In genomic region chr1:161725258-161725887, GRCh38 we compare ENCODE assay signal across 8 cellular contexts. TPM values are rescaled to one million over a fixed set of nuclear protein-coding genes. Genes with fewer than 3 reads are reported as not detected.
DNase-seq lines count a peak whose midpoint lies in the region; ATAC-seq and TF ChIP-seq lines count a peak whose summit lies in the region.
"Not testable (repeated sequence)": the region's sequence is repeated elsewhere in the genome, so short reads cannot be mapped to it uniquely, and the experiment has no call there.

No MANE protein-coding gene starts in this region.

- not testable (repeated sequence) for H4K20me1 ChIP-seq in DOHH2 (ENCODE audit: control insufficient read depth, insufficient read depth, low read depth, low read length)

- in situ Hi-C loops in brain microvascular endothelial cell (cut with HindIII; ENCODE audit: low pct_ligation_motif_present, low sequenced_read_pairs): not testable (repeated sequence)

- not testable (repeated sequence) for H3K36me3 ChIP-seq in DOHH2 (ENCODE audit: control insufficient read depth, low read length); brain microvascular endothelial cell (replicated peaks); lower lobe of right lung

- H3K27ac ChIP-seq in DOHH2 (ENCODE audit: low read depth, low read length): peak overlapping the region; percentile 75
- H3K27ac ChIP-seq in brain microvascular endothelial cell: not testable (repeated sequence)
- H3K27ac ChIP-seq in lower lobe of right lung: peak overlapping the region; percentile 90

- intact Hi-C loops in lower lobe of right lung (cut with DNase I): not testable (repeated sequence)

- H3K27me3 Mint-ChIP-seq in IgD-negative memory B cell: not testable (repeated sequence)
- H3K27me3 Mint-ChIP-seq in WTC11 (ENCODE audit: low read depth) (peaks cover 68% of the 10 kb centered on the region), progenitor cell of endocrine pancreas (peaks cover 47% of the 10 kb centered on the region), type B pancreatic cell (peaks cover 62% of the 10 kb centered on the region)

- H3K4me1 ChIP-seq in DOHH2 (ENCODE audit: control insufficient read depth, low read length) (peaks cover 67% of the 10 kb centered on the region), lower lobe of right lung (peaks cover 17% of the 10 kb centered on the region)

- H3K4me2 ChIP-seq in DOHH2 (ENCODE audit: low read length): peak overlapping the region; percentile 94

- peaks cover 26 to 44% (median 26%) of the 10 kb centered on the region in 3 donors for H3K4me1 Mint-ChIP-seq in IgD-negative memory B cell
- H3K4me1 Mint-ChIP-seq in WTC11: peaks cover 20% of the 10 kb centered on the region
- H3K4me1 Mint-ChIP-seq in progenitor cell of endocrine pancreas (ENCODE audit: low read depth): not testable (repeated sequence)
- H3K4me1 Mint-ChIP-seq in type B pancreatic cell (ENCODE audit: unreplicated experiment): peaks cover 13% of the 10 kb centered on the region

- H3F3A ChIP-seq in DOHH2 (ENCODE audit: control insufficient read depth, insufficient read depth): peaks cover 22% of the 10 kb centered on the region

- H3K36me3 Mint-ChIP-seq in IgD-negative memory B cell; WTC11; progenitor cell of endocrine pancreas (ENCODE audit: insufficient read depth); type B pancreatic cell: not testable (repeated sequence)

- peak overlapping the region; percentile 94 to 98 (median 96) for H3K4me3 Mint-ChIP-seq in IgD-negative memory B cell
- peak overlapping the region; percentile 90 for H3K4me3 Mint-ChIP-seq in WTC11
- H3K4me3 Mint-ChIP-seq in progenitor cell of endocrine pancreas (ENCODE audit: low read depth): peak overlapping the region; percentile 78
- H3K4me3 Mint-ChIP-seq in type B pancreatic cell: peak overlapping the region; percentile 97

- not testable (repeated sequence) for TF ChIP-seq CTCF in DOHH2 (IDR thresholded peaks at IDR 0.05; ENCODE audit: low read depth, low read length, poor library complexity, severe bottlenecking); WTC11 (IDR thresholded peaks at IDR 0.05); brain microvascular endothelial cell (IDR thresholded peaks at IDR 0.05; ENCODE audit: low read depth, low read length, missing control alignments); fibroblast of the aortic adventitia (IDR thresholded peaks at IDR 0.05; ENCODE audit: insufficient read depth, low read length); lower lobe of right lung (IDR thresholded peaks at IDR 0.05); progenitor cell of endocrine pancreas (IDR thresholded peaks at IDR 0.05; ENCODE audit: unreplicated experiment); type B pancreatic cell (conservative IDR thresholded peaks at IDR 0.05)

- H3K9me2 ChIP-seq in DOHH2 (replicated peaks; ENCODE audit: control insufficient read depth, low read length): not testable (repeated sequence)

- H3K9me3 ChIP-seq in DOHH2 (ENCODE audit: control insufficient read depth, insufficient read depth, low read length); lower lobe of right lung: not testable (repeated sequence)

- peak overlapping the region; percentile 88 for H3K4me3 ChIP-seq in DOHH2 (ENCODE audit: low read length)
- peak overlapping the region; percentile 70 for H3K4me3 ChIP-seq in brain microvascular endothelial cell (ENCODE audit: low read depth, low read length)
- peak overlapping the region; percentile 79 for H3K4me3 ChIP-seq in fibroblast of the aortic adventitia (ENCODE audit: low read depth, low read length)
- H3K4me3 ChIP-seq in lower lobe of right lung: peak overlapping the region; percentile 75

- H3K27ac Mint-ChIP-seq in IgD-negative memory B cell (peak overlapping the region; percentile 76 to 97 (median 90)), progenitor cell of endocrine pancreas (peak overlapping the region; percentile 51), type B pancreatic cell (peak overlapping the region; percentile 85)
- H3K27ac Mint-ChIP-seq in WTC11: not testable (repeated sequence)

- POLR2A ChIA-PET in WTC11 (lab: Charles Lee): interaction anchor here (2.6 kb wide), 1 partner anchor 24 kb away, joined by 10 read pairs; the partner anchor contains the start of gene DUSP12

- CTCF ChIA-PET in WTC11 (lab: Charles Lee): interaction anchor here (1.3 to 2.4 kb wide), 7 partner anchors 13 to 311 kb away, joined by 3 to 23 read pairs (median 7); no protein-coding TSS in a partner anchor

- H3K9me3 Mint-ChIP-seq in IgD-negative memory B cell; WTC11; progenitor cell of endocrine pancreas (ENCODE audit: low read depth); type B pancreatic cell: not testable (repeated sequence)

- not testable (repeated sequence) for ATAC-seq in WTC11, lower lobe of right lung

- H3K27me3 ChIP-seq in DOHH2 (ENCODE audit: control insufficient read depth, low read length); brain microvascular endothelial cell (replicated peaks); lower lobe of right lung (ENCODE audit: low read depth): not testable (repeated sequence)

- H3K79me2 ChIP-seq in DOHH2 (ENCODE audit: control insufficient read depth, low read length): peaks cover 14% of the 10 kb centered on the region

- not testable (repeated sequence) for DNase-seq in WTC11 (ENCODE audit: low spot score); brain microvascular endothelial cell; fibroblast of the aortic adventitia (ENCODE audit: low read depth); lower lobe of right lung; progenitor cell of endocrine pancreas (ENCODE audit: low spot score, unreplicated experiment); type B pancreatic cell (ENCODE audit: extremely low spot score, unreplicated experiment)

TF ChIP-seq in WTC11, 78 proteins besides CTCF, POLR2A, EP300 and RAD21:
- TF ChIP-seq, protein P1, sequence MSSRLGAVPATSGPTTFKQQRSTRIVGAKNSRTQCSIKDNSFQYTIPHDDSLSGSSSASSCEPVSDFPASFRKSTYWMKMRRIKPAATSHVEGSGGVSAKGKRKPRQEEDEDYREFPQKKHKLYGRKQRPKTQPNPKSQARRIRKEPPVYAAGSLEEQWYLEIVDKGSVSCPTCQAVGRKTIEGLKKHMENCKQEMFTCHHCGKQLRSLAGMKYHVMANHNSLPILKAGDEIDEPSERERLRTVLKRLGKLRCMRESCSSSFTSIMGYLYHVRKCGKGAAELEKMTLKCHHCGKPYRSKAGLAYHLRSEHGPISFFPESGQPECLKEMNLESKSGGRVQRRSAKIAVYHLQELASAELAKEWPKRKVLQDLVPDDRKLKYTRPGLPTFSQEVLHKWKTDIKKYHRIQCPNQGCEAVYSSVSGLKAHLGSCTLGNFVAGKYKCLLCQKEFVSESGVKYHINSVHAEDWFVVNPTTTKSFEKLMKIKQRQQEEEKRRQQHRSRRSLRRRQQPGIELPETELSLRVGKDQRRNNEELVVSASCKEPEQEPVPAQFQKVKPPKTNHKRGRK (CRISPR knock-in tag; IDR thresholded peaks at IDR 0.05; ENCODE audit: borderline replicate concordance): 0 out of 2 replicates have a peak, but pooled peaks have one; percentile 55

RNA-seq across cellular contexts. Expression of gene FCRLB, which starts 4.0 kb away (rescaled TPM):
- 11.1 TPM for polyA plus RNA-seq in IgD-negative memory B cell
- total RNA-seq in WTC11 (2021): 0.16 to 0.50 TPM (median 0.37 TPM) in 3 replicates
- 3.0 and 4.7 TPM in 2 replicates for total RNA-seq in fibroblast of the aortic adventitia (ENCODE audit: low replicate concordance)
- total RNA-seq in lower lobe of right lung: 2.8 TPM
- total RNA-seq in progenitor cell of endocrine pancreas: 0.14 and 0.33 TPM in 2 replicates
- 0.45 and 0.82 TPM in 2 replicates for total RNA-seq in type B pancreatic cell (ENCODE audit: low replicate concordance)

RNA-seq across cellular contexts. Expression of gene FCRLA, which starts 18.3 kb away (rescaled TPM):
- 445 TPM for polyA plus RNA-seq in IgD-negative memory B cell
- 0.11 to 0.25 TPM (median 0.15 TPM) in 3 replicates for total RNA-seq in WTC11 (2021)
- 0.90 TPM in 1 of 2 replicates, not detected in the other for total RNA-seq in fibroblast of the aortic adventitia (ENCODE audit: low replicate concordance)
- total RNA-seq in lower lobe of right lung: 0.32 TPM
- not detected in 2 replicates for total RNA-seq in progenitor cell of endocrine pancreas
- total RNA-seq in type B pancreatic cell (ENCODE audit: low replicate concordance): 0.22 TPM in 1 of 2 replicates, not detected in the other

RNA-seq across cellular contexts. Expression of gene DUSP12, which starts 24.2 kb away (rescaled TPM):
- polyA plus RNA-seq in IgD-negative memory B cell: 47.3 TPM
- total RNA-seq in WTC11 (2021): 24.5 to 29.4 TPM (median 27.6 TPM) in 3 replicates
- total RNA-seq in fibroblast of the aortic adventitia (ENCODE audit: low replicate concordance): 23.6 and 27.8 TPM in 2 replicates
- 16.4 TPM for total RNA-seq in lower lobe of right lung
- total RNA-seq in progenitor cell of endocrine pancreas: 29.8 and 31.0 TPM in 2 replicates
- 23.7 and 34.0 TPM in 2 replicates for total RNA-seq in type B pancreatic cell (ENCODE audit: low replicate concordance)

RNA-seq across cellular contexts. Expression of gene ATF6, which starts 40.7 kb away (rescaled TPM):
- polyA plus RNA-seq in IgD-negative memory B cell: 14.3 TPM
- 10.6 to 13.9 TPM (median 13.7 TPM) in 3 replicates for total RNA-seq in WTC11 (2021)
- 13.7 and 32.8 TPM in 2 replicates for total RNA-seq in fibroblast of the aortic adventitia (ENCODE audit: low replicate concordance)
- total RNA-seq in lower lobe of right lung: 31.3 TPM
- 20.4 and 21.0 TPM in 2 replicates for total RNA-seq in progenitor cell of endocrine pancreas
- total RNA-seq in type B pancreatic cell (ENCODE audit: low replicate concordance): 21.7 and 22.9 TPM in 2 replicates
